In the genomic region with DNA sequence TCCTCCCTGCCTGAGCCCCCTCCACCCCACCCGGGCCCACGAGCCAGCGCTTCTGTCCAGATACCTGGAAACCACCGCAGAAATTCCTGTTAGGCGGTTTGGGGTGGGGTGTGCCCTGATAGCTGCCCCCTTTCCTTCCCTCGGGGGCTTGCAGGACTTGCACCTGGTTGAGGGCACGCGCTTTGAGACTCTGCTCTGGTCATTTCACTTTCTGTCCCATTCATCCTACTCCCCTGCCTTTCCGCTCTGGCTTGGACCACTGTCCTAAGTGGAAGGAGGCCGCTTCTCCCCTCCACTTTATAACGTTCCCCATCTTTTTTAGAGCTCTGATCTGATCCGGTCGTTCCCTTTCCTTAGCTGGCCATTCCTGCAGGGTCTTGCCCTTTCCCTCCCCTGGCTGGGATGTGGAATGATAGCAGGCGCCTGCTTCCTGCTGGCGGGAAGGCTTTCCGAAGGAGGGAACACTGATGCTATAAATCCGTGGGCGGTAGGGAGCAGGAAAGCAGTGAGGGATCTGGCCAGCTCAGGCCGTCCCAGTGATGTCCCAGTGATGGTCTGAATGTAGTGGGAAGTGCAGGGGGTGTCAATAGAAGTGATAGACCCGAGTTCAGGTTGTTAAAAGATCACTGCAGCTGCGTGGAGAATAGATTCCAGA, we compare ENCODE assay signal across 8 cellular contexts. TPM values are rescaled to one million over a fixed set of nuclear protein-coding genes. Genes with fewer than 3 reads are reported as not detected.
DNase-seq lines count a peak whose midpoint lies in the region; ATAC-seq and TF ChIP-seq lines count a peak whose summit lies in the region.

No MANE protein-coding gene starts in this region.

- H3K4me2 ChIP-seq in skeletal muscle satellite cell (ENCODE audit: low read length), result peak overlapping the region; percentile 83

- DNase-seq in GM12864 (ENCODE audit: low read depth) (no peak), RWPE2 (ENCODE audit: low spot score) (no peak), fibroblast of the aortic adventitia (ENCODE audit: low read depth) (peak; percentile 23), NCI-H446 (lab: John Stamatoyannopoulos, UW) (no peak), NOMO-1 treated with DMSO at 0.1 percent for 48 hours (lab: John Stamatoyannopoulos, UW; ENCODE audit: unreplicated experiment) (no peak)

- ATAC-seq in RWPE2 (ENCODE audit: low read depth), result peak; percentile 30; the same call in 2 of the 3 replicates
- ATAC-seq in GM21528 (IDR thresholded peaks at IDR 0.05; ENCODE audit: low FRiP score, unreplicated experiment), result no peak
- ATAC-seq in HG02884 (IDR thresholded peaks at IDR 0.05; ENCODE audit: unreplicated experiment), result no peak

- peak overlapping the region; percentile 66 for H3K27ac ChIP-seq in RWPE2 (ENCODE audit: poor library complexity, severe bottlenecking)

- peak overlapping the region; percentile 33 for H3K9ac ChIP-seq in skeletal muscle satellite cell (ENCODE audit: low read depth, low read length)

- H3K27me3 ChIP-seq in RWPE2 (ENCODE audit: insufficient read depth, poor library complexity, severe bottlenecking) (no peaks in the 10 kb centered on the region), skeletal muscle satellite cell (ENCODE audit: control insufficient read depth, insufficient read depth, low read length) (no peaks in the 10 kb centered on the region)

- TF ChIP-seq CTCF in GM12864 (IDR thresholded peaks at IDR 0.05; ENCODE audit: low read depth, low read length, missing control alignments) (no peak), RWPE2 (IDR thresholded peaks at IDR 0.05; ENCODE audit: poor library complexity, severe bottlenecking) (no peak), fibroblast of the aortic adventitia (IDR thresholded peaks at IDR 0.05; ENCODE audit: insufficient read depth, low read length) (peak; percentile 6)

- peaks cover 5% of the 10 kb centered on the region for H3K9me3 ChIP-seq in RWPE2 (ENCODE audit: severe bottlenecking)
- H3K9me3 ChIP-seq in skeletal muscle satellite cell (replicated peaks; ENCODE audit: low read length), result no peaks in the 10 kb centered on the region

- H3K4me3 ChIP-seq in GM12864 (ENCODE audit: low read depth, low read length) (peak overlapping the region; percentile 90), RWPE2 (ENCODE audit: severe bottlenecking) (peak overlapping the region; percentile 85), fibroblast of the aortic adventitia (ENCODE audit: low read depth, low read length) (peak overlapping the region; percentile 73), skeletal muscle satellite cell (ENCODE audit: low read length) (peak overlapping the region; percentile 66)

- H3K36me3 ChIP-seq in RWPE2 (ENCODE audit: low read depth), result peaks cover 54% of the 10 kb centered on the region
- H3K36me3 ChIP-seq in skeletal muscle satellite cell (ENCODE audit: insufficient read depth, low read length), result peaks cover 12% of the 10 kb centered on the region

- H3K4me1 ChIP-seq in RWPE2 (ENCODE audit: insufficient read depth, poor library complexity, severe bottlenecking) (peaks cover 9% of the 10 kb centered on the region), skeletal muscle satellite cell (ENCODE audit: control insufficient read depth, insufficient read depth, low read length) (peaks cover 34% of the 10 kb centered on the region)

RNA-seq across cellular contexts. Expression of gene PRKAR1B, which starts 0.9 kb away (rescaled TPM):
- total RNA-seq in fibroblast of the aortic adventitia (ENCODE audit: low replicate concordance), result 7.0 and 10.1 TPM in 2 replicates
- total RNA-seq in skeletal muscle satellite cell (2012; rRNA removed), result 5.5 and 14.7 TPM in 2 replicates

RNA-seq across cellular contexts. Expression of gene DNAAF5, which starts 1.4 kb away (rescaled TPM):
- total RNA-seq in fibroblast of the aortic adventitia (ENCODE audit: low replicate concordance), result 10.5 and 22.0 TPM in 2 replicates
- total RNA-seq in skeletal muscle satellite cell (2012; rRNA removed), result 40.6 and 41.1 TPM in 2 replicates
